ENCODE assay signal across 17 cellular contexts in the genomic region with DNA sequence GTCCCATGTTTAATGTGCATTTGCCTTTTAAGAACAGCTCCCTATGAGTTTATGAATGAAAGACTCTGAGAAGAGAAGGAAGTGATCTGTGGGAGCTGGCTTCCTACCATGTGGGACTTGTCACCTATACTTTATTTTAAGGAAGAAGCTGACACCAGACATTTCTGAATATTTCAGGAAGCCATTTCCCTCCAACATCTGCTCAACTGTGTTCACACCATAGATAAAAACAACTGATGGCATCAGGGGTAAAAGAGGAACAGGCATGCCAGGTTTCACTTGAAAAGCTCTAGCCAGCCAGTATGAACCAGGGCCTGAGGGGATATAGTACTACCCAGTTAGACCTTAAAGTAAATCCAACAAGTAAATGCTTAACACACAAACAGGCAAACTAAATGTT.
DNase-seq lines count a peak whose midpoint lies in the region; TF ChIP-seq lines count a peak whose summit lies in the region.
"Had no signal": no experiment of that assay in that cellular context is flagged by ENCODE, and none has a peak within 500 bp of the region (broad histone marks: within the 10 kb centered on the region; RNA-seq: fewer than 3 reads in every experiment).

No MANE protein-coding gene starts in this region.

- H3K9me3 ChIP-seq in H9 (ENCODE audit: control insufficient read depth, low read depth, low read length): no peaks in the 10 kb centered on the region

- no peak overlapping the region for H3K4ac ChIP-seq in H9 (ENCODE audit: low read depth, low read length)

- H2BK12ac ChIP-seq in H9 (ENCODE audit: insufficient read length, low read depth, low read length): no peak overlapping the region

- H3K27ac ChIP-seq in H9 (ENCODE audit: insufficient read length, low read depth, low read length): no peak overlapping the region

- no peak overlapping the region for H4K91ac ChIP-seq in H9 (ENCODE audit: insufficient read length, low read depth, low read length)

- no peak overlapping the region for H3K14ac ChIP-seq in H9 (ENCODE audit: insufficient read depth, low read length)

- peak overlapping the region; percentile 21 for H3K27ac Mint-ChIP-seq in neural crest cell (ENCODE audit: unreplicated experiment)
- H3K27ac Mint-ChIP-seq in glutamatergic neuron (ENCODE audit: unreplicated experiment): no peak overlapping the region
- no peak overlapping the region for H3K27ac Mint-ChIP-seq in H9
- H3K27ac Mint-ChIP-seq: B cell; CD4-positive, alpha-beta T cell; HFFc6 had no signal

- H4K5ac ChIP-seq in H9 (ENCODE audit: insufficient read length, low read depth, low read length): no peak overlapping the region

- TF ChIP-seq CTCF in neural crest cell (conservative IDR thresholded peaks at IDR 0.05) (no peak), glutamatergic neuron (IDR thresholded peaks at IDR 0.05; ENCODE audit: partially characterized antibody, unreplicated experiment) (no peak), H9 (conservative IDR thresholded peaks at IDR 0.05) (no peak)

- H2BK120ac ChIP-seq in H9 (ENCODE audit: low read depth, low read length, poor library complexity, severe bottlenecking): no peak overlapping the region

- H3K9me3 Mint-ChIP-seq in neural crest cell (no peaks in the 10 kb centered on the region), glutamatergic neuron (ENCODE audit: unreplicated experiment) (no peaks in the 10 kb centered on the region), H9 (no peaks in the 10 kb centered on the region; a peak in 1 of 5 replicates)
- H3K9me3 Mint-ChIP-seq: CD4-positive, alpha-beta T cell; HFFc6 had no signal

- no peaks in the 10 kb centered on the region for H4K20me1 ChIP-seq in H9 (ENCODE audit: control insufficient read depth, insufficient read depth, insufficient read length)

- H3K36me3 Mint-ChIP-seq in neural crest cell (ENCODE audit: low read depth) (peaks cover under 1% of the 10 kb centered on the region), glutamatergic neuron (ENCODE audit: unreplicated experiment) (no peaks in the 10 kb centered on the region), H9 (ENCODE audit: insufficient read depth in 1 of 3, low read depth in 3 of 3) (no peaks in the 10 kb centered on the region; a peak in 1 of 7 replicates)

- no peaks in the 10 kb centered on the region for H3K4me1 Mint-ChIP-seq in neural crest cell
- no peaks in the 10 kb centered on the region for H3K4me1 Mint-ChIP-seq in glutamatergic neuron (ENCODE audit: low read depth, unreplicated experiment)
- H3K4me1 Mint-ChIP-seq in H9: no peaks in the 10 kb centered on the region
- H3K4me1 Mint-ChIP-seq: B cell had no signal

- H2BK15ac ChIP-seq in H9 (ENCODE audit: low read depth, low read length): no peak overlapping the region

- no peak overlapping the region for H4K8ac ChIP-seq in H9 (replicated peaks; ENCODE audit: insufficient read length, low read depth, low read length)

- no peaks in the 10 kb centered on the region for H3K27me3 Mint-ChIP-seq in neural crest cell (ENCODE audit: low read depth)
- no peaks in the 10 kb centered on the region for H3K27me3 Mint-ChIP-seq in glutamatergic neuron (ENCODE audit: unreplicated experiment)
- H3K27me3 Mint-ChIP-seq in H9 (ENCODE audit: low read depth): no peaks in the 10 kb centered on the region

- no peak overlapping the region for H3K23ac ChIP-seq in H9 (ENCODE audit: insufficient read length, low read depth, low read length)

- no peak overlapping the region for H2AFZ ChIP-seq in H9 (ENCODE audit: low read length)

- peak; percentile 71 for DNase-seq in GDM1 (lab: John Stamatoyannopoulos, UW)
- DNase-seq in KG1 (lab: John Stamatoyannopoulos, UW): peak; percentile 38
- DNase-seq in foreskin melanocyte: peak; percentile 28
- DNase-seq in neural crest cell (ENCODE audit: low read depth, low spot score): no peak
- DNase-seq in glutamatergic neuron: no peak
- DNase-seq in NCI-H524 treated with DMSO at 0.1 percent for 48 hours (lab: John Stamatoyannopoulos, UW): no peak
- no peak for DNase-seq in H9
- DNase-seq in NOMO-1 treated with dmso at 0.1 percent for 144 hours (lab: John Stamatoyannopoulos, UW; ENCODE audit: unreplicated experiment): no peak
- DNase-seq: C1 segment of cervical spinal cord; Calu3; CD4-positive, alpha-beta T cell; DMS153; DMS79 treated with DMSO at 0.1 percent for 48 hours; EL; HCEC 1CT; HFFc6 had no signal

- H3K79me2 ChIP-seq in H9 (ENCODE audit: insufficient read depth, low read length): no peaks in the 10 kb centered on the region

- no peak overlapping the region for H3T11ph ChIP-seq in H9 (ENCODE audit: low read length)

- H2AK5ac ChIP-seq in H9 (ENCODE audit: insufficient read length, low read length): no peak overlapping the region

- no peaks in the 10 kb centered on the region for H3K79me1 ChIP-seq in H9 (ENCODE audit: insufficient read depth, low read depth, low read length, poor library complexity, severe bottlenecking)

- no peaks in the 10 kb centered on the region for H3K4me1 ChIP-seq in H9 (ENCODE audit: insufficient read depth, low read length)

- no peak overlapping the region for H3K18ac ChIP-seq in H9 (ENCODE audit: insufficient read length, low read depth, low read length)

- H3K9ac ChIP-seq in H9 (ENCODE audit: extremely low read depth, insufficient read length, low read length): no peak overlapping the region

- H3K4me2 ChIP-seq in H9 (ENCODE audit: insufficient read depth, insufficient read length, low read length): no peak overlapping the region

- H2BK20ac ChIP-seq in H9 (ENCODE audit: low read depth, low read length, poor library complexity, severe bottlenecking): no peak overlapping the region

- H3K56ac ChIP-seq in H9 (ENCODE audit: insufficient read length, low read depth, low read length): no peak overlapping the region

- H3K27me3 ChIP-seq in H9 (ENCODE audit: insufficient read depth, low read length): no peaks in the 10 kb centered on the region

- H3K4me3 Mint-ChIP-seq in neural crest cell: no peak overlapping the region
- no peak overlapping the region for H3K4me3 Mint-ChIP-seq in glutamatergic neuron (ENCODE audit: unreplicated experiment)
- no peak overlapping the region for H3K4me3 Mint-ChIP-seq in H9
- H3K4me3 Mint-ChIP-seq: B cell; CD4-positive, alpha-beta T cell; HFFc6 had no signal

- no peak overlapping the region for H2BK5ac ChIP-seq in H9 (ENCODE audit: insufficient read length, low read length)

- no peaks in the 10 kb centered on the region for H3K23me2 ChIP-seq in H9 (ENCODE audit: insufficient read length, low read depth, low read length, poor library complexity, severe bottlenecking)

Comparison
In these comparisons a context has a peak if more than half of its experiments do, and no peak if none do; other contexts are left out.
1. DNase-seq: peak in GDM1 (single experiment), KG1 (single experiment) and foreskin melanocyte (single experiment); none in neural crest cell (single experiment), glutamatergic neuron (single experiment), NCI-H524 treated with DMSO at 0.1 percent for 48 hours (single experiment), H9 (single experiment) and NOMO-1 treated with dmso at 0.1 percent for 144 hours (single experiment).